Comparison of ENCODE assay signal across 9 cellular contexts in the genomic region with DNA sequence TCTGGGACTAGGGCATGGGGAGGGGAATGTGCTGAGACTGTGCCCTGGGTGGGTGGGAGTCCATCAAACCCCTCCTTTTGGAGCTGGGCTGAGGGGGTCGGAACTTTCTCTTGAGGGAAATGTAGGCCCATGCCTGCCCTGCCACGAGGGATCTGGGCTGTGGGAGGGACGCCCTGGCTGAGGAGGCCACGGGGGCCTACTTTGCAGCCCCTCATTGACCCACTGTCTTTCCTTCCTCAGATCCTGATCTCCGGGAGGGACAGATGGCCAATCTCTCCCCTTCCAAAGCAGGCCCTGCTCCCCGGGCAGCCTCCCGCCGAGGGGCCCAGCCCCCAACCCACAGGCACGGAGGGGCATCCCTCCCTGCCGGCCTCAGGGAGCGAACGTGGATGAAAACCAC. TPM values are rescaled to one million over a fixed set of nuclear protein-coding genes. Genes with fewer than 3 reads are reported as not detected.
DNase-seq lines count a peak whose midpoint lies in the region; ATAC-seq and TF ChIP-seq lines count a peak whose summit lies in the region.
"Had no signal": no experiment of that assay in that cellular context is flagged by ENCODE, and none has a peak within 500 bp of the region (broad histone marks: within the 10 kb centered on the region; RNA-seq: fewer than 3 reads in every experiment).

No MANE protein-coding gene starts in this region.

- WGBS in esophagus, 2 donors: 62 to 64% methylated on average over 12 of the region's 12 CpGs
- WGBS in upper lobe of left lung, 2 donors: 49 to 65% methylated on average over 10 to 12 of the region's 12 CpGs

- peaks cover 14% of the 10 kb centered on the region for H3K4me1 Mint-ChIP-seq in activated CD8-positive, alpha-beta memory T cell treated with anti-CD3 and anti-CD28 coated beads, Interleukin-2, amount 10 ng/mL, durations not matched to agents 7 days and 5 days
- H3K4me1 Mint-ChIP-seq in nephron progenitor cell: peaks cover 41% of the 10 kb centered on the region
- peaks cover 11% of the 10 kb centered on the region for H3K4me1 Mint-ChIP-seq in stimulated activated memory B cell treated with anti-CD40 and anti-IgM and Interleukin-4, amounts not matched to agents 10 μg/mL and 1 μg/mL and 100 μg/mL, for 72 hours

- no peaks in the 10 kb centered on the region for H3K36me3 Mint-ChIP-seq in activated CD8-positive, alpha-beta memory T cell treated with anti-CD3 and anti-CD28 coated beads, Interleukin-2, amount 10 ng/mL, durations not matched to agents 7 days and 5 days
- H3K36me3 Mint-ChIP-seq in nephron progenitor cell (ENCODE audit: low read depth): peaks cover 29% of the 10 kb centered on the region
- H3K36me3 Mint-ChIP-seq in stimulated activated memory B cell treated with anti-CD40 and anti-IgM and Interleukin-4, amounts not matched to agents 10 μg/mL and 1 μg/mL and 100 μg/mL, for 72 hours: no peaks in the 10 kb centered on the region

- H3K27me3 ChIP-seq in esophagus (ENCODE audit: control insufficient read depth in 1 of 2, insufficient read depth in 2 of 2, low read length in 2 of 2) (no peaks in the 10 kb centered on the region), upper lobe of left lung (no peaks in the 10 kb centered on the region)

- DNase-seq in activated CD8-positive, alpha-beta memory T cell treated with anti-CD3 and anti-CD28 coated beads, Interleukin-2, amount 10 ng/mL, durations not matched to agents 7 days and 5 days: no peak
- DNase-seq in activated CD8-positive, alpha-beta memory T cell treated with anti-CD3 and anti-CD28 coated beads, Interleukin-2, amount 50 U/mL, for 48 hours: no peak
- no peak for DNase-seq in nephron progenitor cell
- DNase-seq in upper lobe of left lung: peak in 1 of 2 donors; percentile 76
- DNase-seq in GM03348 (ENCODE audit: low spot score): no peak
- DNase-seq in activated effector memory CD4-positive, alpha-beta T cell treated with anti-CD3 and anti-CD28 coated beads, Interleukin-2, amount 50 U/mL, for 16 hours: no peak

- H3K27ac Mint-ChIP-seq in activated CD8-positive, alpha-beta memory T cell treated with anti-CD3 and anti-CD28 coated beads, Interleukin-2, amount 10 ng/mL, durations not matched to agents 7 days and 5 days: peak overlapping the region; percentile 83
- H3K27ac Mint-ChIP-seq in nephron progenitor cell: peak overlapping the region; percentile 96
- no peak overlapping the region for H3K27ac Mint-ChIP-seq in stimulated activated memory B cell treated with anti-CD40 and anti-IgM and Interleukin-4, amounts not matched to agents 10 μg/mL and 1 μg/mL and 100 μg/mL, for 72 hours

- H3K27me3 Mint-ChIP-seq in activated CD8-positive, alpha-beta memory T cell treated with anti-CD3 and anti-CD28 coated beads, Interleukin-2, amount 10 ng/mL, durations not matched to agents 7 days and 5 days: no peaks in the 10 kb centered on the region
- H3K27me3 Mint-ChIP-seq in nephron progenitor cell (ENCODE audit: low read depth, poor library complexity): peaks cover 9% of the 10 kb centered on the region
- H3K27me3 Mint-ChIP-seq in stimulated activated memory B cell treated with anti-CD40 and anti-IgM and Interleukin-4, amounts not matched to agents 10 μg/mL and 1 μg/mL and 100 μg/mL, for 72 hours: peaks cover 34% of the 10 kb centered on the region

- TF ChIP-seq POLR2A in upper lobe of left lung (IDR thresholded peaks at IDR 0.05): no peak

- no peaks in the 10 kb centered on the region for H3K36me3 ChIP-seq in esophagus (ENCODE audit: control insufficient read depth in 2 of 2, insufficient read depth in 2 of 2, low read length in 1 of 2)
- H3K36me3 ChIP-seq in upper lobe of left lung: no peaks in the 10 kb centered on the region

- no peak overlapping the region for H3K4me3 Mint-ChIP-seq in activated CD8-positive, alpha-beta memory T cell treated with anti-CD3 and anti-CD28 coated beads, Interleukin-2, amount 10 ng/mL, durations not matched to agents 7 days and 5 days
- H3K4me3 Mint-ChIP-seq in nephron progenitor cell: peak overlapping the region; percentile 73
- no peak overlapping the region for H3K4me3 Mint-ChIP-seq in stimulated activated memory B cell treated with anti-CD40 and anti-IgM and Interleukin-4, amounts not matched to agents 10 μg/mL and 1 μg/mL and 100 μg/mL, for 72 hours

- CTCF ChIA-PET in activated CD8-positive, alpha-beta memory T cell treated with anti-CD3 and anti-CD28 coated beads, Interleukin-2, amount 10 ng/mL, durations not matched to agents 7 days and 5 days (lab: Charles Lee): interaction anchor here (0.6 to 7.8 kb wide), 27 partner anchors 8 to 1091 kb away, joined by 3 to 175 read pairs (median 5); a partner anchor contains a TSS

- no peak overlapping the region for H3K4me3 ChIP-seq in esophagus (ENCODE audit: low read depth in 1 of 2, low read length in 2 of 2)
- no peak overlapping the region for H3K4me3 ChIP-seq in upper lobe of left lung

- TF ChIP-seq EP300 in upper lobe of left lung (IDR thresholded peaks at IDR 0.05): no peak

- TF ChIP-seq CTCF in nephron progenitor cell (IDR thresholded peaks at IDR 0.05) (no peak), upper lobe of left lung (IDR thresholded peaks at IDR 0.05) (no peak)

- H3K4me1 ChIP-seq in esophagus (ENCODE audit: control insufficient read depth in 2 of 2, insufficient read depth in 2 of 2, low read length in 1 of 2) (peaks cover 0 to 6% of the 10 kb centered on the region in 2 donors), upper lobe of left lung (peaks cover 11 to 17% (median 13%) of the 10 kb centered on the region in 4 donors)

- no peaks in the 10 kb centered on the region for H3K9me3 Mint-ChIP-seq in activated CD8-positive, alpha-beta memory T cell treated with anti-CD3 and anti-CD28 coated beads, Interleukin-2, amount 10 ng/mL, durations not matched to agents 7 days and 5 days (ENCODE audit: low read depth)
- no peaks in the 10 kb centered on the region for H3K9me3 Mint-ChIP-seq in nephron progenitor cell
- no peaks in the 10 kb centered on the region for H3K9me3 Mint-ChIP-seq in stimulated activated memory B cell treated with anti-CD40 and anti-IgM and Interleukin-4, amounts not matched to agents 10 μg/mL and 1 μg/mL and 100 μg/mL, for 72 hours
- H3K9me3 Mint-ChIP-seq: activated T-helper 2 cell treated with anti-CD3 and anti-CD28 coated beads, Interferon-gamma antibody, Interleukin-2, Interleukin-4, amounts not matched to agents 10 μg/mL and 5 μg/mL and 100 μg/mL, durations not matched to agents 14 hours and 24 hours and 36 hours had no signal

- H3K27ac ChIP-seq in esophagus (ENCODE audit: low read depth in 2 of 2, low read length in 1 of 2) (peak overlapping the region; percentile 75 to 88), upper lobe of left lung (peak overlapping the region; percentile 77 to 88 (median 87))

- ATAC-seq in activated CD8-positive, alpha-beta memory T cell treated with anti-CD3 and anti-CD28 coated beads, Interleukin-2, amount 10 ng/mL, durations not matched to agents 7 days and 5 days: no peak
- ATAC-seq in upper lobe of left lung (ENCODE audit: low FRiP score in 2 of 2): no peak
- no peak for ATAC-seq in stimulated activated memory B cell treated with anti-CD40 and anti-IgM and Interleukin-4, amounts not matched to agents 10 μg/mL and 1 μg/mL and 100 μg/mL, for 72 hours

- H3K9me3 ChIP-seq in esophagus (ENCODE audit: control insufficient read depth in 2 of 2, insufficient read depth in 1 of 2, low read depth in 1 of 2, low read length in 1 of 2) (no peaks in the 10 kb centered on the region), upper lobe of left lung (no peaks in the 10 kb centered on the region)

RNA-seq across cellular contexts. Expression of a gene that starts 25.3 kb away (rescaled TPM):
- 1 to 10 TPM; 1.8 to 8.6 TPM for total RNA-seq in activated CD8-positive, alpha-beta memory T cell treated with anti-CD3 and anti-CD28 coated beads, Interleukin-2, amount 10 ng/mL, durations not matched to agents 7 days and 5 days
- 1 to 10 TPM; 7.2 to 9.6 TPM for polyA plus RNA-seq in esophagus
- 10 to 100 TPM in 2 of 6 donors, 1 to 10 TPM in 4; 6.0 to 25.9 (median 8.0) TPM for total RNA-seq in upper lobe of left lung

RNA-seq across cellular contexts. Expression of a gene that starts 40.5 kb away (rescaled TPM):
- 1 to 10 TPM; 7.9 to 8.6 TPM for total RNA-seq in activated CD8-positive, alpha-beta memory T cell treated with anti-CD3 and anti-CD28 coated beads, Interleukin-2, amount 10 ng/mL, durations not matched to agents 7 days and 5 days
- polyA plus RNA-seq in esophagus: 1 to 10 TPM; 9.0 to 9.5 TPM
- total RNA-seq in upper lobe of left lung: 10 to 100 TPM; 12.2 to 23.3 (median 18.3) TPM

RNA-seq across cellular contexts. Expression of a gene that starts 42.9 kb away (rescaled TPM):
- 100 to 1,000 TPM; 104 to 152 TPM for total RNA-seq in activated CD8-positive, alpha-beta memory T cell treated with anti-CD3 and anti-CD28 coated beads, Interleukin-2, amount 10 ng/mL, durations not matched to agents 7 days and 5 days
- polyA plus RNA-seq in esophagus: 10 to 100 TPM; 16.9 to 18.8 TPM
- total RNA-seq in upper lobe of left lung: 100 to 1,000 TPM in 2 of 6 donors, 10 to 100 TPM in 4; 63.1 to 247 (median 92.9) TPM
